In the genomic region with DNA sequence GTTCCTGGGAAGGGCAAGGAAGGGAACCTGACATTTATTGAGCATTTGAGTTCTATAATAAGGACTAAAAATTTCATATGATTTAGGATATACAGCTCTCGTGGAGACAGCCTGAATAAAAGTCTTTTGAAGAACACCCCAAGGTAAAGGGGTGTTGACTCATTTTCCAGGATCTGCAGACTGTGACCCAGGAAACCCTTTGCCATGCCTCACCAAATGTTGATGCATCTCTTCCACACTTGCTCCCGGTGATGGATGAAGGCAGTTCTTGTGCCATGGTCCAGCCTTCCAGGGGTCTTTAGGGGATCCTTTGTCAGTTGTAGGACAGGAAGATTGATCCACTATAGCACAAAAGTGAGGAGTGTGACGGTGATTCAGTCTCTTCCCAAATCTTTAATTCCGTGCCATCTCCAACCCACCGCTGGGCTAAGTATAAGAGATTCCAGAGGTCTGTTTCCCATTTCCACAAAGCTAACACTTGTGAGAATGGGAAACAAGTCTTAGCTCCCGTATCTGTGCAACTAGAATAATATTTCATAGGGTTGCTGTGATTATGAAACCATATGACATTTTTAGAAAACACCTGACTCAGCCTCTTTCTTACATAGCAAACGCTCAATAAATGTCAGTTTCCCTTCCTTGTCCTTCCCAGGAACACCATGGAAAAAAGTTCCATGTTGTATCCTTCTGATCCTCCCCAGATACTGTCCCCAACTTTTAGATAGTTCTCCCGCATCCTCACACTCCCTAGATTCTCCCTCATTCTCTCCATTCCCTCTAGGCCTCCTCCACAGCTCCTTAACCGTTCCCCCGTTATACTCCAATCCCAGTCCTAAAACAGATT, we compare ENCODE assay signal across 8 cellular contexts. TPM values are rescaled to one million over a fixed set of nuclear protein-coding genes. Genes with fewer than 3 reads are reported as not detected.
DNase-seq lines count a peak whose midpoint lies in the region; ATAC-seq and TF ChIP-seq lines count a peak whose summit lies in the region.

No MANE protein-coding gene starts in this region.

- CTCF ChIA-PET in MCF 10A (lab: Yijun Ruan, JAX): interaction anchor here (0.5 to 5.9 kb wide), 41 partner anchors 10 to 426 kb away, joined by 3 to 92 read pairs (median 5); partner anchors contain the start of genes AMHR2, MYG1, PFDN5 and SP1

- H3K27me3 ChIP-seq in heart left ventricle: no peaks in the 10 kb centered on the region

- TF ChIP-seq POLR2A in heart left ventricle (IDR thresholded peaks at IDR 0.05): no peak

- no peaks in the 10 kb centered on the region for H3K27me3 Mint-ChIP-seq in MCF 10A (ENCODE audit: insufficient read depth, unreplicated experiment)
- no peaks in the 10 kb centered on the region for H3K27me3 Mint-ChIP-seq in memory B cell

- no peak for DNase-seq in heart left ventricle
- no peak for DNase-seq in cardiac septum (ENCODE audit: low spot score)
- no peak for DNase-seq in MCF 10A (ENCODE audit: unreplicated experiment)
- no peak for DNase-seq in memory B cell (ENCODE audit: low spot score in 2 of 2)
- DNase-seq in SIG-M5 (lab: John Stamatoyannopoulos, UW): no peak

- H3K4me1 ChIP-seq in heart left ventricle: peaks cover 0 to 38% (median 30%) of the 10 kb centered on the region in 12 donors
- H3K4me1 ChIP-seq in urinary bladder (ENCODE audit: insufficient read depth): no peaks in the 10 kb centered on the region

- TF ChIP-seq CTCF in heart left ventricle (IDR thresholded peaks at IDR 0.05) (no peak), MCF 10A (IDR thresholded peaks at IDR 0.05; ENCODE audit: unreplicated experiment) (no peak)

- BruUV-seq in MCF 10A (replicated peaks; lab: Mats Ljungman, UMichigan): TSS peak; percentile 81

- H3K4me3 ChIP-seq in heart left ventricle (peak overlapping the region; percentile 41 to 97 (median 78)), urinary bladder (ENCODE audit: low read depth, low read length) (peak overlapping the region; percentile 31)

- no peaks in the 10 kb centered on the region for H3K9me3 ChIP-seq in heart left ventricle

- H3K4me3 Mint-ChIP-seq in MCF 10A (ENCODE audit: unreplicated experiment) (peak overlapping the region; percentile 90), memory B cell (peak overlapping the region; percentile 94)

- H3K9me3 Mint-ChIP-seq in MCF 10A (ENCODE audit: unreplicated experiment) (no peaks in the 10 kb centered on the region), memory B cell (no peaks in the 10 kb centered on the region)

- H3K4me1 Mint-ChIP-seq in MCF 10A (ENCODE audit: insufficient read depth, unreplicated experiment) (peaks cover 23% of the 10 kb centered on the region), memory B cell (peaks cover 25% of the 10 kb centered on the region)

- POLR2A ChIA-PET in MCF 10A (lab: Yijun Ruan, JAX): interaction anchor here (0.6 to 5.8 kb wide), 32 partner anchors 10 to 355 kb away, joined by 3 to 79 read pairs (median 7); partner anchors contain the start of genes ATP5MC2, CSAD, MAP3K12 and MYG1

- H3K27ac ChIP-seq in heart left ventricle (peak overlapping the region; percentile 86 to 96 (median 92)), urinary bladder (ENCODE audit: low read depth) (peak overlapping the region; percentile 73)

- intact Hi-C loops in heart left ventricle (cut with DNase I): loop anchor here in 8 of 10 donors (1.0 to 10.0 kb wide), 4 partner anchors 25 to 187 kb away; partner anchors contain the start of genes NPFF (in 6 of the 8), TARBP2 (in 6 of the 8) and PFDN5 (in 1 of the 8)
- intact Hi-C loops in cardiac septum (cut with DNase I): loop anchor here (2.0 to 5.0 kb wide), 2 partner anchors 26 to 62 kb away; partner anchors contain the start of genes PFDN5 and SP1
- intact Hi-C loops in MCF 10A (cut with micrococcal nuclease): loop anchor here (2.0 to 10.0 kb wide), 2 partner anchors 22 to 354 kb away; partner anchors contain the start of genes ATP5MC2 and MYG1

- peak overlapping the region; percentile 93 for H3K27ac Mint-ChIP-seq in MCF 10A (ENCODE audit: low read depth, unreplicated experiment)
- peak overlapping the region; percentile 86 for H3K27ac Mint-ChIP-seq in memory B cell

- ATAC-seq in heart left ventricle (no peak), memory B cell (ENCODE audit: low read depth) (no peak), HG03097 (IDR thresholded peaks at IDR 0.05; ENCODE audit: low FRiP score, unreplicated experiment) (no peak), GM18520 (IDR thresholded peaks at IDR 0.05; ENCODE audit: unreplicated experiment) (no peak)

- H3K36me3 ChIP-seq in heart left ventricle (peaks cover 0 to 38% (median 31%) of the 10 kb centered on the region in 9 donors), urinary bladder (ENCODE audit: insufficient read depth) (no peaks in the 10 kb centered on the region)

- 36 to 42% (median 38%) methylated on average over 10 of the region's 10 CpGs for WGBS in heart left ventricle, 4 donors
- 40% methylated on average over 10 of the region's 10 CpGs for WGBS in urinary bladder

- H3K36me3 Mint-ChIP-seq in MCF 10A (ENCODE audit: insufficient read depth, unreplicated experiment) (peaks cover 47% of the 10 kb centered on the region), memory B cell (peaks cover 13% of the 10 kb centered on the region)

RNA-seq across cellular contexts. Expression of gene AAAS, which starts 0.8 kb away (rescaled TPM):
- total RNA-seq in heart left ventricle: 10 to 100 TPM; 26.7 to 44.5 (median 37.1) TPM
- 10 to 100 TPM; 32.5 to 32.6 TPM for polyA plus RNA-seq in heart left ventricle
- 39.8 TPM for total RNA-seq in cardiac septum
- total RNA-seq in MCF 10A (2022): 52.7 and 60.5 TPM in 2 replicates
- 33.3 TPM for total RNA-seq in urinary bladder
- polyA plus RNA-seq in urinary bladder: 45.4 TPM

RNA-seq across cellular contexts. Expression of gene SP7, which starts 15.6 kb away (rescaled TPM):
- not detected for total RNA-seq in heart left ventricle
- polyA plus RNA-seq in heart left ventricle: not detected
- total RNA-seq in cardiac septum: not detected
- total RNA-seq in MCF 10A (2022): not detected in 2 replicates
- total RNA-seq in urinary bladder: not detected
- polyA plus RNA-seq in urinary bladder: not detected

RNA-seq across cellular contexts. Expression of gene MYG1, which starts 21.1 kb away (rescaled TPM):
- 10 to 100 TPM; 32.1 to 37.0 (median 35.0) TPM for total RNA-seq in heart left ventricle
- polyA plus RNA-seq in heart left ventricle: 10 to 100 TPM; 45.5 to 58.6 TPM
- 29.5 TPM for total RNA-seq in cardiac septum
- total RNA-seq in MCF 10A (2022): 79.8 and 80.9 TPM in 2 replicates
- total RNA-seq in urinary bladder: 17.9 TPM
- 66.3 TPM for polyA plus RNA-seq in urinary bladder

RNA-seq across cellular contexts. Expression of gene PFDN5, which starts 25.2 kb away (rescaled TPM):
- total RNA-seq in heart left ventricle (100 to 1,000 TPM; 289 to 380 (median 358) TPM), cardiac septum (322 TPM), MCF 10A (2022) (205 and 229 TPM in 2 replicates), urinary bladder (432 TPM)
- polyA plus RNA-seq in heart left ventricle (100 to 1,000 TPM; 529 to 979 TPM), urinary bladder (812 TPM)

RNA-seq across cellular contexts. Expression of gene ESPL1, which starts 52.5 kb away (rescaled TPM):
- total RNA-seq in heart left ventricle: 1 to 10 TPM in 2 of 9 donors, under 1 TPM in 7; 0.06 to 6.1 (median 0.43) TPM
- polyA plus RNA-seq in heart left ventricle: under 1 TPM; 0.15 to 0.18 TPM
- 0.16 TPM for total RNA-seq in cardiac septum
- 9.8 and 12.1 TPM in 2 replicates for total RNA-seq in MCF 10A (2022)
- 4.5 TPM for total RNA-seq in urinary bladder
- 0.33 TPM for polyA plus RNA-seq in urinary bladder
